12 cellular contexts compared by ENCODE assay signal in the genomic region with DNA sequence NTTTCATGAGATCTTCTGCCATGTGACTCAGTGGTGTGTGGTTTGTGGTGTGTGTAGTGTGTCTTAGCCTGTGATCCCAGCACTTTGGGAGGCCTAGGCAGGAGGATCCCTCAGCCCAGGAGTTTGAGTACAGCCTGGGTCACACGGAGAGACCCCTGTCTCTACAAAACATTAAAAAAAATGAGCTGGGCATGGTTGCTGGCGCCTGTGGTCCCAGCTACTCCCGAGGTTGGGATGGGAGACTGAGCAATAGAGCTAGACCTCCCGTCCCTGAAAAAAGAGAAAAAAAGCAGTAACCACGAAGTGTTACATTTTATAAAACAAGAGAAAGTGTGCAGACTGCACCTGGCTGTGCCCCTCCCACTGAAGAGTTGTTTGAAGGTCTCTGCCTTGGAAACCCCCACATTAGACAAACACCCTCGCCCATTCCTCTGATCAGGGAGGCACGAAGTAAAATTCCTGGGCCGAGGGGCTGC. TPM values are rescaled to one million over a fixed set of nuclear protein-coding genes. Genes with fewer than 3 reads are reported as not detected.
DNase-seq lines count a peak whose midpoint lies in the region; ATAC-seq and TF ChIP-seq lines count a peak whose summit lies in the region.
"Had no signal": no experiment of that assay in that cellular context is flagged by ENCODE, and none has a peak within 500 bp of the region (broad histone marks: within the 10 kb centered on the region; RNA-seq: fewer than 3 reads in every experiment).

No MANE protein-coding gene starts in this region.

- ATAC-seq in HG02571 (IDR thresholded peaks at IDR 0.05; ENCODE audit: unreplicated experiment) (no peak), GM18519 (IDR thresholded peaks at IDR 0.05; ENCODE audit: low FRiP score, unreplicated experiment) (no peak)

- H3K4me1 ChIP-seq in colonic mucosa, result no peaks in the 10 kb centered on the region

- H3K27ac ChIP-seq in WERI-Rb-1 (0 out of 2 replicates have a peak overlapping the region, but pooled peaks have one; percentile 8), colonic mucosa (no peak overlapping the region)

- no peaks in the 10 kb centered on the region for H3K36me3 ChIP-seq in WERI-Rb-1
- H3K36me3 ChIP-seq in colonic mucosa, result no peaks in the 10 kb centered on the region

- H3K9me3 ChIP-seq in WERI-Rb-1 (ENCODE audit: severe bottlenecking) (no peaks in the 10 kb centered on the region), colonic mucosa (no peaks in the 10 kb centered on the region)

- peak; percentile 26 for DNase-seq in stimulated activated CD4-positive, alpha-beta T cell treated with anti-CD3 and anti-CD28 coated beads, Interleukin-4, amount 100 ng/mL, for 24 hours
- no peak for DNase-seq in stimulated activated CD4-positive, alpha-beta T cell treated with anti-CD3 and anti-CD28 coated beads, Interleukin-12 subunit alpha, Interleukin-12 subunit beta, amount 100 ng/mL, for 4 hours
- no peak for DNase-seq in WERI-Rb-1
- peak; percentile 11 for DNase-seq in iris pigment epithelial cell (ENCODE audit: low read depth)
- no peak for DNase-seq in colonic mucosa
- no peak for DNase-seq in SW 1271 (lab: John Stamatoyannopoulos, UW)
- DNase-seq: DMS153, H9, NCI-H1105 treated with DMSO at 0.1 percent for 48 hours had no signal

- H3K27me3 ChIP-seq in WERI-Rb-1 (ENCODE audit: insufficient read depth, low read depth, severe bottlenecking) (no peaks in the 10 kb centered on the region), colonic mucosa (no peaks in the 10 kb centered on the region)

- intact Hi-C loops in colonic mucosa (cut with DNase I), result no loop called here

- H3K9ac ChIP-seq in colonic mucosa (ENCODE audit: low read depth in 2 of 2, low read length in 2 of 2), result no peak overlapping the region

- TF ChIP-seq CTCF in WERI-Rb-1 (IDR thresholded peaks at IDR 0.05; ENCODE audit: low read depth, low read length) (no peak), colonic mucosa (IDR thresholded peaks at IDR 0.05) (no peak)

- no peak overlapping the region for H3K4me3 ChIP-seq in WERI-Rb-1 (ENCODE audit: low read depth, low read length)
- no peak overlapping the region for H3K4me3 ChIP-seq in colonic mucosa

RNA-seq across cellular contexts. Expression of gene RNU6ATAC, which starts 21.2 kb away (rescaled TPM):
- 100 to 1,000 TPM in 1 of 2 donors, 10 to 100 TPM in 1; 23.0 to 104 TPM for total RNA-seq in colonic mucosa
- total RNA-seq: lower leg skin had no signal

RNA-seq across cellular contexts. Expression of gene WDR5, which starts 49.7 kb away (rescaled TPM):
- 10 to 100 TPM; 22.6 to 38.2 TPM for total RNA-seq in colonic mucosa

Comparison
In these comparisons a context has a peak if more than half of its experiments do, and no peak if none do; other contexts are left out.
1. DNase-seq: peak in stimulated activated CD4-positive, alpha-beta T cell treated with anti-CD3 and anti-CD28 coated beads, Interleukin-4, amount 100 ng/mL, for 24 hours (single experiment) and iris pigment epithelial cell (single experiment); none in stimulated activated CD4-positive, alpha-beta T cell treated with anti-CD3 and anti-CD28 coated beads, Interleukin-12 subunit alpha, Interleukin-12 subunit beta, amount 100 ng/mL, for 4 hours (single experiment), WERI-Rb-1 (single experiment), colonic mucosa (single experiment) and SW 1271 (0 of 2).